8 cellular contexts compared by ENCODE assay signal in the genomic region with DNA sequence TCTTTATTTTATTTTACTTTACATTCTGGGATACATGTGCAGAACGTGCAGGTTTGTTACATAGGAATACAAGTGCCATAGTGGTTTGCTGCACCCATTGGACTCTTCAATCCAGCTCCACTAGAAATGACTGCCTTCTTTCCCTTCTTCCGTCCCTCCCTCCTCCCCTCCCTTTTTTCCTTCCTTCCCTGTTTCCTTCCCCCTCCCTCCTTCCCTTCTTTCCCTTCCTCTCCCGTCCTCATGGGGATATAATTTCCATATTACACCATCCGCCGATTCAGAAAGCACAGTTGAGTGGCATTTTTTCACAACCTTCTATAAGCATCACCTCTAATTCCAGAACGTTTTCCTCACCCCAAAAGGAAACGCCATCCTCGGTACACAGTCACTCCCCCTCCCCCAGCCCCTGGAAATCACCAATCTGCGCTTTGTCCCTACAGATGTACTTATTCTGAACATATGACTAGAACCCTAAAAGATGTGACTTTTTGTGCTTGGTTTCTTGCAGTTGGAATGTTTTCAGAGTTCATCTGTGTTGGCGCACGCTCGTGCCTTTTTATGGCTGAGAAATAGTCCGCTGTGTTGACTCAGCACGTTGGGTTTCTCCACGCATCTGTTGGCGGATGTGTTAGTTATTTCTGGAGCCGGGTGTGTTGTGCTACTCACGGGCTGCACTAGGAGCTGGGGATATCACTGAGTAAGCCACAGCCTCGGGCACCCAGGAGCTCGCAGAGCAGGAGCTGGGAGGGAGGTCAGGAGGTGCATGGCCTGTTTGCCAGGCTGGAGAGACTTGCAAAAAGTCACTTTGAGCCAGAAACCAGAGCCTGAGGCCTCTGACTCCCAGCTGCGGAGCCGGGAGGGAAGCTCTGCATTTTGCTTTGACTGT.
DNase-seq lines count a peak whose midpoint lies in the region; ATAC-seq and TF ChIP-seq lines count a peak whose summit lies in the region.

No MANE protein-coding gene starts in this region.

- peak; percentile 80 for DNase-seq in HT1080 (ENCODE audit: low read depth)
- DNase-seq in activated CD4-positive, alpha-beta T cell treated with anti-CD3 and anti-CD28 coated beads, Interleukin-2, amount 50 U/mL, for 48 hours, result peak; percentile 22 to 41
- DNase-seq in fibroblast of peridontal ligament (ENCODE audit: extremely low read depth), result peak; percentile 98
- peak; percentile 62 for DNase-seq in occipital lobe (lab: John Stamatoyannopoulos, UW)
- DNase-seq in NCI-H2029 (lab: John Stamatoyannopoulos, UW), result no peak
- DNase-seq in NCI-H1436 (lab: John Stamatoyannopoulos, UW), result no peak
- DNase-seq in CD14-positive monocyte (ENCODE audit: low spot score), result no peak

- H3K27ac Mint-ChIP-seq in CD14-positive monocyte, result peak overlapping the region in 3 of 7 donors; percentile 21 to 71 (median 24)

- H3K36me3 Mint-ChIP-seq in CD14-positive monocyte, result peaks cover 46 to 54% of the 10 kb centered on the region in 2 donors

- peak overlapping the region in 1 of 2 donors; percentile 39 for H3K4me3 Mint-ChIP-seq in CD14-positive monocyte

- peaks cover 68% of the 10 kb centered on the region for H3K4me1 Mint-ChIP-seq in CD14-positive monocyte

- intact Hi-C loops in CD14-positive monocyte (cut with micrococcal nuclease), result no loop called here

- no peaks in the 10 kb centered on the region for H3K9me3 Mint-ChIP-seq in CD14-positive monocyte

- no peak for ATAC-seq in HG02884 (IDR thresholded peaks at IDR 0.05; ENCODE audit: unreplicated experiment)

- peaks cover 0 to 2% (median 0%) of the 10 kb centered on the region in 3 donors for H3K27me3 Mint-ChIP-seq in CD14-positive monocyte (ENCODE audit: low read depth in 3 of 3)

- TF ChIP-seq CTCF in CD14-positive monocyte (IDR thresholded peaks at IDR 0.05), result no peak

Comparison
In these comparisons a context has a peak if more than half of its experiments do, and no peak if none do; other contexts are left out.
1. DNase-seq: peak in HT1080 (single experiment), activated CD4-positive, alpha-beta T cell treated with anti-CD3 and anti-CD28 coated beads, Interleukin-2, amount 50 U/mL, for 48 hours (2 of 2), fibroblast of peridontal ligament (single experiment) and occipital lobe (single experiment); none in NCI-H2029 (single experiment), NCI-H1436 (single experiment) and CD14-positive monocyte (single experiment).